Comparison of ENCODE assay signal across 18 cellular contexts in the genomic region with DNA sequence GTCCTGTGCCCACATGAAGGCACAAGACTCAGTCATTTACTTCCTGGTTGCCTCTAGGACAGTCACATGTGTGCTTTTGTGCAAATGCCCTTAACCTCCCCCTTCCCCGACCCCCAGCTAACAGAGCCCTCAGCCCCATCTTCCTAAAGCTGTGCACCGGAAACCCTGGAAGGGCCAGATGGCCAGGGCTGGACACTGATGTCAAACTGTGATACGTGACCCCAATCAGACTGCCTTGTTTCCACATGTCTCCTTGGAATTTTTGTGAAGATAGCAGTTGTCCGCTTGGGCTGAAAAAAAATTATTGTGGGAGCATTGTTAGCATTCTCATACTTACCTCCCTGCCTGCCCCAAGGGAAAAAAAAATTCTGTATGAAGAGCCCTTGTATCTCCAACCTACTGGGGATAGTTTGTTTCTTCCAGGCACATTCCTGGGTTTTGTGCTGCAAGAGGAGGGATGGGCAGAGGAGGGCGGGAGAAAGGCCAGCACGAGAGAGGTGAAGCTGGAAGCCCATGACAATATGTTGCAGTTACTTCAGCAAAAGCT. TPM values are rescaled to one million over a fixed set of nuclear protein-coding genes. Genes with fewer than 3 reads are reported as not detected.
"Had no signal": no experiment of that assay in that cellular context is flagged by ENCODE, and none has a peak within 500 bp of the region (broad histone marks: within the 10 kb centered on the region; RNA-seq: fewer than 3 reads in every experiment).

No MANE protein-coding gene starts in this region.

- H3K36me3 Mint-ChIP-seq: activated naive CD8-positive, alpha-beta T cell; stimulated activated memory B cell treated with anti-CD40 and anti-IgM and Interleukin-4, amounts not matched to agents 10 μg/mL and 1 μg/mL and 100 μg/mL, for 72 hours had no signal

- H3K27me3 Mint-ChIP-seq: activated naive CD8-positive, alpha-beta T cell; stimulated activated memory B cell treated with anti-CD40 and anti-IgM and Interleukin-4, amounts not matched to agents 10 μg/mL and 1 μg/mL and 100 μg/mL, for 72 hours had no signal

- H3K4me3 ChIP-seq: adrenal gland, coronary artery, pancreas, testis, upper lobe of right lung had no signal

- ATAC-seq: left colon; naive thymus-derived CD8-positive, alpha-beta T cell; pancreas; right cardiac atrium; stimulated activated memory B cell treated with anti-CD40 and anti-IgM and Interleukin-4, amounts not matched to agents 10 μg/mL and 1 μg/mL and 100 μg/mL, for 72 hours; upper lobe of right lung had no signal

- H3K4me1 ChIP-seq: adrenal gland, pancreas, testis, upper lobe of right lung had no signal

- H3K36me3 ChIP-seq: adrenal gland, pancreas, upper lobe of right lung, WERI-Rb-1 had no signal

- H3K27ac Mint-ChIP-seq: activated naive CD8-positive, alpha-beta T cell; naive thymus-derived CD8-positive, alpha-beta T cell; stimulated activated memory B cell treated with anti-CD40 and anti-IgM and Interleukin-4, amounts not matched to agents 10 μg/mL and 1 μg/mL and 100 μg/mL, for 72 hours had no signal

- H3K27ac ChIP-seq: adrenal gland, coronary artery, pancreas, testis, upper lobe of right lung, WERI-Rb-1 had no signal

- H3K9me3 ChIP-seq: adrenal gland, pancreas, testis, upper lobe of right lung had no signal

- H3K4me1 Mint-ChIP-seq: naive thymus-derived CD8-positive, alpha-beta T cell; stimulated activated memory B cell treated with anti-CD40 and anti-IgM and Interleukin-4, amounts not matched to agents 10 μg/mL and 1 μg/mL and 100 μg/mL, for 72 hours had no signal

- H3K27me3 ChIP-seq: adrenal gland, pancreas, testis, upper lobe of right lung had no signal

- H3K4me3 Mint-ChIP-seq: activated naive CD8-positive, alpha-beta T cell; naive thymus-derived CD8-positive, alpha-beta T cell; stimulated activated memory B cell treated with anti-CD40 and anti-IgM and Interleukin-4, amounts not matched to agents 10 μg/mL and 1 μg/mL and 100 μg/mL, for 72 hours had no signal

- DNase-seq: activated CD4-positive, alpha-beta T cell treated with anti-CD3 and anti-CD28 coated beads, Interleukin-2, amount 50 U/mL, for 1 hour; activated CD4-positive, CD25-positive, alpha-beta regulatory T cell treated with anti-CD3 and anti-CD28 coated beads, Interleukin-2, amount 50 U/mL, for 72 hours; activated T-cell treated with anti-CD3 and anti-CD28 coated beads, Interleukin-2, amount 50 U/mL, for 1 hour; adrenal gland; left colon; mesendoderm; naive thymus-derived CD8-positive, alpha-beta T cell; pancreas; right cardiac atrium; small intestine; stimulated activated CD4-positive, alpha-beta T cell treated with anti-CD3 and anti-CD28 coated beads, Interleukin-2, amount 100 ng/mL, for 24 hours; T-helper 1 cell; testis; upper lobe of right lung; WERI-Rb-1 had no signal

RNA-seq across cellular contexts. Expression of a gene that starts 17.0 kb away (rescaled TPM):
- polyA plus RNA-seq: naive thymus-derived CD8-positive, alpha-beta T cell had no signal
